8 cellular contexts compared by ENCODE assay signal in genomic region chr18:26710460-26711096, GRCh38.
DNase-seq lines count a peak whose midpoint lies in the region; ATAC-seq, FAIRE-seq and TF ChIP-seq lines count a peak whose summit lies in the region.

No MANE protein-coding gene starts in this region.

- peak; percentile 69 for DNase-seq in activated CD8-positive, alpha-beta T cell treated with anti-CD3 and anti-CD28 coated beads, Interleukin-2, amount 10 ng/mL, durations not matched to agents 7 days and 5 days
- no peak for DNase-seq in stimulated activated effector memory CD8-positive, alpha-beta T cell treated with anti-CD3 and anti-CD28 coated beads, Interleukin-12 subunit alpha, Interleukin-12 subunit beta, amount 100 ng/mL, for 72 hours (ENCODE audit: low spot score in 2 of 2)
- DNase-seq in pancreas = no peak
- DNase-seq in AG08396 (ENCODE audit: low spot score) = no peak
- no peak for DNase-seq in NCI-H2227 (lab: John Stamatoyannopoulos, UW; ENCODE audit: unreplicated experiment)

- no peaks in the 10 kb centered on the region for H3K27me3 ChIP-seq in pancreas

- peaks cover 30% of the 10 kb centered on the region for H3K27me3 Mint-ChIP-seq in activated CD8-positive, alpha-beta T cell treated with anti-CD3 and anti-CD28 coated beads, Interleukin-2, amount 10 ng/mL, durations not matched to agents 7 days and 5 days (ENCODE audit: low read depth)

- intact Hi-C loops in pancreas (cut with DNase I) = no loop called here

- CTCF ChIA-PET in activated CD8-positive, alpha-beta T cell treated with anti-CD3 and anti-CD28 coated beads, Interleukin-2, amount 10 ng/mL, durations not matched to agents 7 days and 5 days (lab: Charles Lee) = interaction anchor here (1.0 to 1.4 kb wide), 2 partner anchors 9 to 90 kb away, joined by 3 to 4 read pairs; no protein-coding TSS in a partner anchor

- H3K4me3 Mint-ChIP-seq in activated CD8-positive, alpha-beta T cell treated with anti-CD3 and anti-CD28 coated beads, Interleukin-2, amount 10 ng/mL, durations not matched to agents 7 days and 5 days = no peak overlapping the region
- no peak overlapping the region for H3K4me3 Mint-ChIP-seq in stimulated activated effector memory CD8-positive, alpha-beta T cell treated with anti-CD3 and anti-CD28 coated beads, Interleukin-12 subunit alpha, Interleukin-12 subunit beta, amount 100 ng/mL, for 72 hours

- no peaks in the 10 kb centered on the region for H3K36me3 Mint-ChIP-seq in activated CD8-positive, alpha-beta T cell treated with anti-CD3 and anti-CD28 coated beads, Interleukin-2, amount 10 ng/mL, durations not matched to agents 7 days and 5 days (ENCODE audit: low read depth)
- H3K36me3 Mint-ChIP-seq in stimulated activated effector memory CD8-positive, alpha-beta T cell treated with anti-CD3 and anti-CD28 coated beads, Interleukin-12 subunit alpha, Interleukin-12 subunit beta, amount 100 ng/mL, for 72 hours = no peaks in the 10 kb centered on the region

- no peak overlapping the region for H3K27ac Mint-ChIP-seq in activated CD8-positive, alpha-beta T cell treated with anti-CD3 and anti-CD28 coated beads, Interleukin-2, amount 10 ng/mL, durations not matched to agents 7 days and 5 days
- H3K27ac Mint-ChIP-seq in stimulated activated effector memory CD8-positive, alpha-beta T cell treated with anti-CD3 and anti-CD28 coated beads, Interleukin-12 subunit alpha, Interleukin-12 subunit beta, amount 100 ng/mL, for 72 hours = no peak overlapping the region

- no peaks in the 10 kb centered on the region for H3K9me3 ChIP-seq in pancreas

- ATAC-seq in GM18498 (IDR thresholded peaks at IDR 0.05; ENCODE audit: unreplicated experiment) = peak; percentile 78
- peak; percentile 90 for ATAC-seq in GM21381 (IDR thresholded peaks at IDR 0.05; ENCODE audit: unreplicated experiment)
- peak; percentile 96 for ATAC-seq in HG03442 (IDR thresholded peaks at IDR 0.05; ENCODE audit: unreplicated experiment)
- peak; percentile 73 for ATAC-seq in activated CD8-positive, alpha-beta T cell treated with anti-CD3 and anti-CD28 coated beads, Interleukin-2, amount 10 ng/mL, durations not matched to agents 7 days and 5 days
- no peak for ATAC-seq in stimulated activated effector memory CD8-positive, alpha-beta T cell treated with anti-CD3 and anti-CD28 coated beads, Interleukin-12 subunit alpha, Interleukin-12 subunit beta, amount 100 ng/mL, for 72 hours
- no peak for ATAC-seq in pancreas

- peaks cover 21% of the 10 kb centered on the region for H3K4me1 Mint-ChIP-seq in activated CD8-positive, alpha-beta T cell treated with anti-CD3 and anti-CD28 coated beads, Interleukin-2, amount 10 ng/mL, durations not matched to agents 7 days and 5 days (ENCODE audit: low read depth)
- H3K4me1 Mint-ChIP-seq in stimulated activated effector memory CD8-positive, alpha-beta T cell treated with anti-CD3 and anti-CD28 coated beads, Interleukin-12 subunit alpha, Interleukin-12 subunit beta, amount 100 ng/mL, for 72 hours = no peaks in the 10 kb centered on the region

- 68 to 70% methylated on average over 4 of the region's 4 CpGs for WGBS in pancreas, 2 donors

- H3K4me1 ChIP-seq in pancreas = no peaks in the 10 kb centered on the region

- H3K27ac ChIP-seq in pancreas = no peak overlapping the region

- no peaks in the 10 kb centered on the region for H3K9me3 Mint-ChIP-seq in activated CD8-positive, alpha-beta T cell treated with anti-CD3 and anti-CD28 coated beads, Interleukin-2, amount 10 ng/mL, durations not matched to agents 7 days and 5 days (ENCODE audit: insufficient read depth)
- no peaks in the 10 kb centered on the region for H3K9me3 Mint-ChIP-seq in stimulated activated effector memory CD8-positive, alpha-beta T cell treated with anti-CD3 and anti-CD28 coated beads, Interleukin-12 subunit alpha, Interleukin-12 subunit beta, amount 100 ng/mL, for 72 hours

- no peaks in the 10 kb centered on the region for H3K36me3 ChIP-seq in pancreas

- FAIRE-seq in pancreas (lab: Jason Lieb, UNC) = no peak

- TF ChIP-seq CTCF in pancreas (IDR thresholded peaks at IDR 0.05) = no peak

- H3K4me3 ChIP-seq in pancreas = no peak overlapping the region

- POLR2A ChIA-PET in activated CD8-positive, alpha-beta T cell treated with anti-CD3 and anti-CD28 coated beads, Interleukin-2, amount 10 ng/mL, durations not matched to agents 7 days and 5 days (lab: Charles Lee) = no interaction called here

Comparison
In these comparisons a context has a peak if more than half of its experiments do, and no peak if none do; other contexts are left out.
1. ATAC-seq: peak in GM18498 (single experiment), GM21381 (single experiment), HG03442 (single experiment) and activated CD8-positive, alpha-beta T cell treated with anti-CD3 and anti-CD28 coated beads, Interleukin-2, amount 10 ng/mL, durations not matched to agents 7 days and 5 days (single experiment); none in stimulated activated effector memory CD8-positive, alpha-beta T cell treated with anti-CD3 and anti-CD28 coated beads, Interleukin-12 subunit alpha, Interleukin-12 subunit beta, amount 100 ng/mL, for 72 hours (single experiment) and pancreas (0 of 4).